16 cellular contexts compared by ENCODE assay signal in the genomic region with DNA sequence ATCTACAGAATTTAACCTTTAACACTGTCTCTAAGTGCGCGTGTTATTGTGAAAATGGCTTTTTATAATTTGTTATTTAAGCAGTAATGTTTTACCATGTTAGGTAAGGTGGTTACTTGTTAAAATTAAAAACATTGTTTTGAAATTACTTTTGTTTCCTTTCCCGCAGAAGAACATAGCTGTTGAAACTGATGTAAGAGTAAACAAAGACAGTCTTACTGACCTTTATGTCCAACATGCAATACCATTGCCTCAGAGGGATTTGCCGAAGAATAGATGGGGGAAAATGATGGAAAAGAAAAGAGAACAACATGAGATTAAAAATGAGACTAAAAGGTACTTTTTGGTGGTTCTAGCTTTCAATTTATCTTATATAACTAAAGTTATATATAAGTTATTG. TPM values are rescaled to one million over a fixed set of nuclear protein-coding genes. Genes with fewer than 3 reads are reported as not detected.
DNase-seq lines count a peak whose midpoint lies in the region; ATAC-seq, FAIRE-seq and TF ChIP-seq lines count a peak whose summit lies in the region.
"Had no signal": no experiment of that assay in that cellular context is flagged by ENCODE, and none has a peak within 500 bp of the region (broad histone marks: within the 10 kb centered on the region; RNA-seq: fewer than 3 reads in every experiment).

No MANE protein-coding gene starts in this region.

- no peaks in the 10 kb centered on the region for H4K20me1 ChIP-seq in keratinocyte (ENCODE audit: control insufficient read depth, extremely low read depth, insufficient read depth, low read length)

- no peaks in the 10 kb centered on the region for H3K9me3 Mint-ChIP-seq in activated naive CD4-positive, alpha-beta T cell treated with anti-CD3 and anti-CD28 coated beads, Interleukin-2, amount 50 U/mL, for 24 hours
- H3K9me3 Mint-ChIP-seq in activated naive CD4-positive, alpha-beta T cell treated with anti-CD3 and anti-CD28 coated beads for 36 hours: no peaks in the 10 kb centered on the region
- H3K9me3 Mint-ChIP-seq in WTC11 (no peaks in the 10 kb centered on the region), type B pancreatic cell (no peaks in the 10 kb centered on the region)

- CTCF ChIA-PET in activated naive CD4-positive, alpha-beta T cell treated with anti-CD3 and anti-CD28 coated beads for 36 hours (lab: Charles Lee): interaction anchor here (1.3 kb wide), 1 partner anchor 9 kb away, joined by 4 read pairs; no protein-coding TSS in a partner anchor
- CTCF ChIA-PET in WTC11 (lab: Charles Lee): no interaction called here

- no peak overlapping the region for H3K27ac ChIP-seq in keratinocyte (ENCODE audit: control insufficient read depth, insufficient read depth, low read length)

- H3K4me2 ChIP-seq in keratinocyte (ENCODE audit: control insufficient read depth, extremely low read depth, insufficient read depth, low read depth, low read length): peak overlapping the region; percentile 73

- H3K27me3 ChIP-seq in keratinocyte (ENCODE audit: control insufficient read depth, extremely low read depth, insufficient read depth, low read length) (no peaks in the 10 kb centered on the region), HAP-1 (ENCODE audit: low read depth) (no peaks in the 10 kb centered on the region)

- no peaks in the 10 kb centered on the region for H3K9me1 ChIP-seq in keratinocyte (ENCODE audit: control insufficient read depth, extremely low read depth, insufficient read depth, low read length)

- peak overlapping the region; percentile 99 for H3K9ac ChIP-seq in keratinocyte (ENCODE audit: control insufficient read depth, extremely low read depth, insufficient read depth, low read length)

- peaks cover 16% of the 10 kb centered on the region for H3K4me1 ChIP-seq in keratinocyte (ENCODE audit: control insufficient read depth, extremely low read depth, insufficient read depth, low read length)
- peaks cover 14% of the 10 kb centered on the region for H3K4me1 ChIP-seq in HAP-1

- FAIRE-seq in keratinocyte (lab: Jason Lieb, UNC): no peak

- no peak overlapping the region for H2AFZ ChIP-seq in keratinocyte (ENCODE audit: control insufficient read depth, low read length)

- POLR2A ChIA-PET in WTC11 (lab: Charles Lee): no interaction called here

- dilution Hi-C loops in keratinocyte (cut with MboI; ENCODE audit: extremely low pct_ligation_motif_present, low sequenced_read_pairs): no loop called here

- peaks cover 13 to 18% of the 10 kb centered on the region in 2 experiments for H3K36me3 ChIP-seq in keratinocyte (ENCODE audit: control insufficient read depth in 2 of 2, extremely low read depth in 1 of 2, insufficient read depth in 2 of 2, low read length in 2 of 2)
- H3K36me3 ChIP-seq in HAP-1 (replicated peaks): peaks cover 37% of the 10 kb centered on the region

- DNase-seq in activated naive CD4-positive, alpha-beta T cell treated with anti-CD3 and anti-CD28 coated beads for 36 hours: no peak
- DNase-seq in WTC11 (ENCODE audit: low spot score) (no peak), keratinocyte (ENCODE audit: low read depth, low spot score) (no peak), type B pancreatic cell (ENCODE audit: extremely low spot score, unreplicated experiment) (no peak), HAP-1 (ENCODE audit: low spot score in 2 of 2) (no peak), SHP77 (lab: John Stamatoyannopoulos, UW) (no peak)
- DNase-seq: AML-193; dermis blood vessel endothelial cell; foreskin fibroblast; IMR-90; NCI-H187 treated with DMSO at 0.1 percent for 48 hours; NCI-H82; nucleus accumbens; stimulated activated CD4-positive, alpha-beta T cell treated with anti-CD3 and anti-CD28 coated beads, Interleukin-12 subunit alpha, Interleukin-12 subunit beta, amount 100 ng/mL, for 4 hours had no signal

- intact Hi-C loops in activated naive CD4-positive, alpha-beta T cell treated with anti-CD3 and anti-CD28 coated beads for 36 hours (cut with micrococcal nuclease): loop anchor here (5.0 to 10.0 kb wide), 2 partner anchors 58 to 405 kb away; a partner anchor contains a TSS

- TF ChIP-seq CTCF in WTC11 (IDR thresholded peaks at IDR 0.05) (no peak), keratinocyte (optimal IDR thresholded peaks at IDR 0.05 in 1 of 3, IDR thresholded peaks at IDR 0.05 in 1 of 3, conservative IDR thresholded peaks at IDR 0.05 in 1 of 3; ENCODE audit: extremely low read depth in 1 of 3, insufficient read depth in 2 of 3, low read length in 3 of 3) (no peak), type B pancreatic cell (conservative IDR thresholded peaks at IDR 0.05) (no peak)

- peaks cover 4% of the 10 kb centered on the region for H3K36me3 Mint-ChIP-seq in activated naive CD4-positive, alpha-beta T cell treated with anti-CD3 and anti-CD28 coated beads, Interleukin-2, amount 50 U/mL, for 24 hours
- H3K36me3 Mint-ChIP-seq in activated naive CD4-positive, alpha-beta T cell treated with anti-CD3 and anti-CD28 coated beads for 36 hours (ENCODE audit: low read depth): peaks cover 12% of the 10 kb centered on the region
- H3K36me3 Mint-ChIP-seq in WTC11 (peaks cover 32% of the 10 kb centered on the region), type B pancreatic cell (peaks cover 3% of the 10 kb centered on the region)

- no peaks in the 10 kb centered on the region for H3K27me3 Mint-ChIP-seq in activated naive CD4-positive, alpha-beta T cell treated with anti-CD3 and anti-CD28 coated beads, Interleukin-2, amount 50 U/mL, for 24 hours
- no peaks in the 10 kb centered on the region for H3K27me3 Mint-ChIP-seq in activated naive CD4-positive, alpha-beta T cell treated with anti-CD3 and anti-CD28 coated beads for 36 hours (ENCODE audit: low read depth)
- H3K27me3 Mint-ChIP-seq in WTC11 (ENCODE audit: low read depth) (no peaks in the 10 kb centered on the region), type B pancreatic cell (no peaks in the 10 kb centered on the region)

- H3K4me1 Mint-ChIP-seq in activated naive CD4-positive, alpha-beta T cell treated with anti-CD3 and anti-CD28 coated beads, Interleukin-2, amount 50 U/mL, for 24 hours: peaks cover 45% of the 10 kb centered on the region
- H3K4me1 Mint-ChIP-seq in activated naive CD4-positive, alpha-beta T cell treated with anti-CD3 and anti-CD28 coated beads for 36 hours (ENCODE audit: low read depth): peaks cover 31% of the 10 kb centered on the region
- H3K4me1 Mint-ChIP-seq in WTC11 (peaks cover 14% of the 10 kb centered on the region), type B pancreatic cell (ENCODE audit: unreplicated experiment) (peaks cover 20% of the 10 kb centered on the region)

- no peaks in the 10 kb centered on the region for H3K9me3 ChIP-seq in keratinocyte (ENCODE audit: control insufficient read depth, low read depth, low read length)
- H3K9me3 ChIP-seq in HAP-1: no peaks in the 10 kb centered on the region

- peaks cover 50% of the 10 kb centered on the region for H3K79me2 ChIP-seq in keratinocyte (ENCODE audit: control insufficient read depth, insufficient read depth, low read length)

- H3K4me3 ChIP-seq in keratinocyte (ENCODE audit: control insufficient read depth in 2 of 3, extremely low read depth in 1 of 3, insufficient read depth in 2 of 3, low read depth in 1 of 3, low read length in 3 of 3) (no peak overlapping the region), HAP-1 (no peak overlapping the region; the same call in 1 of the 2 replicates)

- ATAC-seq in WTC11 (no peak), GM21526 (IDR thresholded peaks at IDR 0.05; ENCODE audit: low FRiP score, unreplicated experiment) (no peak)

- H3K4me3 Mint-ChIP-seq in activated naive CD4-positive, alpha-beta T cell treated with anti-CD3 and anti-CD28 coated beads, Interleukin-2, amount 50 U/mL, for 24 hours: peak overlapping the region; percentile 100
- H3K4me3 Mint-ChIP-seq in activated naive CD4-positive, alpha-beta T cell treated with anti-CD3 and anti-CD28 coated beads for 36 hours: no peak overlapping the region
- H3K4me3 Mint-ChIP-seq in WTC11 (peak overlapping the region; percentile 100), type B pancreatic cell (peak overlapping the region; percentile 97)

- in situ Hi-C loops in HAP-1 (cut with MboI; ENCODE audit: low sequenced_read_pairs): loop anchor here (25.0 kb wide), 1 partner anchor 477 kb away; a partner anchor contains a TSS

- H3K27ac Mint-ChIP-seq in activated naive CD4-positive, alpha-beta T cell treated with anti-CD3 and anti-CD28 coated beads, Interleukin-2, amount 50 U/mL, for 24 hours: peak overlapping the region; percentile 65
- H3K27ac Mint-ChIP-seq in activated naive CD4-positive, alpha-beta T cell treated with anti-CD3 and anti-CD28 coated beads for 36 hours: no peak overlapping the region
- no peak overlapping the region for H3K27ac Mint-ChIP-seq in WTC11
- H3K27ac Mint-ChIP-seq in type B pancreatic cell: peak overlapping the region; percentile 100

RNA-seq across cellular contexts. Expression of a gene that starts 2.1 kb away (rescaled TPM):
- 10 to 100 TPM; 15.6 to 16.4 TPM for total RNA-seq in activated naive CD4-positive, alpha-beta T cell treated with anti-CD3 and anti-CD28 coated beads for 36 hours
- total RNA-seq in WTC11 (2021) (15.9 to 17.2 TPM (median 16.6 TPM) in 3 replicates), type B pancreatic cell (ENCODE audit: low replicate concordance) (23.5 and 25.8 TPM in 2 replicates)
- polyA plus RNA-seq in keratinocyte: 13.1 to 19.4 TPM (median 14.5 TPM) in 3 replicates
- polyA plus RNA-seq in keratinocyte (2011; ENCODE audit: low read depth): 43.2 TPM
- polyA plus RNA-seq in keratinocyte (2011; cell fraction: cytosol; rRNA removed): 11.8 and 17.0 TPM in 2 replicates
- polyA plus RNA-seq in keratinocyte (2011; cell fraction: nucleus; rRNA removed): 13.9 and 18.8 TPM in 2 replicates
- 12.3 and 18.3 TPM in 2 replicates for polyA plus RNA-seq in keratinocyte (2012; ENCODE audit: low replicate concordance)
- polyA minus RNA-seq in keratinocyte: 3.6 to 6.0 TPM (median 4.7 TPM) in 3 replicates
- polyA minus RNA-seq in keratinocyte (2011; cell fraction: cytosol; rRNA and poly(A)+ RNA removed): 4.2 TPM
- polyA minus RNA-seq in keratinocyte (2011; cell fraction: nucleus; rRNA and poly(A)+ RNA removed): 3.3 and 9.2 TPM in 2 replicates

RNA-seq across cellular contexts. Expression of a gene that starts 9.9 kb away (rescaled TPM):
- total RNA-seq in activated naive CD4-positive, alpha-beta T cell treated with anti-CD3 and anti-CD28 coated beads for 36 hours: 10 to 100 TPM; 13.6 to 15.3 TPM
- total RNA-seq in WTC11 (2021) (15.8 to 16.3 TPM (median 16.3 TPM) in 3 replicates), type B pancreatic cell (ENCODE audit: low replicate concordance) (15.5 and 17.5 TPM in 2 replicates)
- polyA plus RNA-seq in keratinocyte: 7.2 to 9.3 TPM (median 9.0 TPM) in 3 replicates
- polyA plus RNA-seq in keratinocyte (2011; ENCODE audit: low read depth): 11.7 TPM
- polyA plus RNA-seq in keratinocyte (2011; cell fraction: cytosol; rRNA removed): 7.6 and 7.8 TPM in 2 replicates
- polyA plus RNA-seq in keratinocyte (2011; cell fraction: nucleus; rRNA removed): 12.6 and 13.7 TPM in 2 replicates
- polyA plus RNA-seq in keratinocyte (2012; ENCODE audit: low replicate concordance): 10.3 and 13.0 TPM in 2 replicates
- 12.8 to 22.7 TPM (median 15.7 TPM) in 3 replicates for polyA minus RNA-seq in keratinocyte
- 11.5 TPM for polyA minus RNA-seq in keratinocyte (2011; cell fraction: cytosol; rRNA and poly(A)+ RNA removed)
- 11.7 and 17.6 TPM in 2 replicates for polyA minus RNA-seq in keratinocyte (2011; cell fraction: nucleus; rRNA and poly(A)+ RNA removed)

RNA-seq across cellular contexts. Expression of a gene that starts 59.4 kb away (rescaled TPM):
- 1 to 10 TPM; 1.6 to 1.8 TPM for total RNA-seq in activated naive CD4-positive, alpha-beta T cell treated with anti-CD3 and anti-CD28 coated beads for 36 hours
- total RNA-seq in WTC11 (2021) (21.1 to 22.2 TPM (median 22.1 TPM) in 3 replicates), type B pancreatic cell (ENCODE audit: low replicate concordance) (19.9 and 21.9 TPM in 2 replicates)
- 132 to 175 TPM (median 144 TPM) in 3 replicates for polyA plus RNA-seq in keratinocyte
- polyA plus RNA-seq in keratinocyte (2011; ENCODE audit: low read depth): 27.1 TPM
- 139 and 154 TPM in 2 replicates for polyA plus RNA-seq in keratinocyte (2011; cell fraction: cytosol; rRNA removed)
- polyA plus RNA-seq in keratinocyte (2011; cell fraction: nucleus; rRNA removed): 104 and 114 TPM in 2 replicates
- polyA plus RNA-seq in keratinocyte (2012; ENCODE audit: low replicate concordance): 91.4 and 116 TPM in 2 replicates
- 130 to 194 TPM (median 145 TPM) in 3 replicates for polyA minus RNA-seq in keratinocyte
- 77.3 TPM for polyA minus RNA-seq in keratinocyte (2011; cell fraction: cytosol; rRNA and poly(A)+ RNA removed)
- 44.9 and 62.7 TPM in 2 replicates for polyA minus RNA-seq in keratinocyte (2011; cell fraction: nucleus; rRNA and poly(A)+ RNA removed)

Comparison
In these comparisons a context has a peak if more than half of its experiments do, and no peak if none do; other contexts are left out.
1. H3K27ac Mint-ChIP-seq: peak in activated naive CD4-positive, alpha-beta T cell treated with anti-CD3 and anti-CD28 coated beads, Interleukin-2, amount 50 U/mL, for 24 hours (single experiment) and type B pancreatic cell (single experiment); none in activated naive CD4-positive, alpha-beta T cell treated with anti-CD3 and anti-CD28 coated beads for 36 hours (single experiment) and WTC11 (single experiment).